ENCODE assay signal across 1 cellular context in genomic region chr12:57368349-57369095, GRCh38.
TF ChIP-seq lines count a peak whose summit lies in the region.

No MANE protein-coding gene starts in this region.

TF ChIP-seq in HepG2, 621 proteins besides CTCF, POLR2A, EP300 and RAD21 (continued from another document and continues in another):
- peak in 1 of 2 experiments; percentile 80; a peak in 2 of 4 replicates for TF ChIP-seq ATF4 (CRISPR knock-in tag; IDR thresholded peaks at IDR 0.05)
- no peak for TF ChIP-seq ZNF709 (CRISPR knock-in tag; IDR thresholded peaks at IDR 0.05)
- no peak for TF ChIP-seq ZNF275 (CRISPR knock-in tag; IDR thresholded peaks at IDR 0.05; ENCODE audit: borderline replicate concordance)
- TF ChIP-seq MAFK (conservative IDR thresholded peaks at IDR 0.05 in 1 of 2, IDR thresholded peaks at IDR 0.05 in 1 of 2; ENCODE audit: low read length in 2 of 2): 0 out of 4 replicates have a peak, but pooled peaks of 1 of the 2 experiments have one; percentile 8
- peak; percentile 30; the same call in 1 of the 2 replicates for TF ChIP-seq NR2F6 (IDR thresholded peaks at IDR 0.05)
- TF ChIP-seq NR2F6 (CRISPR knock-in tag; IDR thresholded peaks at IDR 0.05): no peak; the same call in 1 of the 2 replicates
- TF ChIP-seq FOSL2 (CRISPR knock-in tag; IDR thresholded peaks at IDR 0.05): peak; percentile 38; the same call in 1 of the 2 replicates
- TF ChIP-seq ATAD3A (CRISPR knock-in tag; IDR thresholded peaks at IDR 0.05): no peak
- TF ChIP-seq MAFF (IDR thresholded peaks at IDR 0.05; ENCODE audit: low read depth, low read length): peak; percentile 37; the same call in 1 of the 2 replicates
- TF ChIP-seq ATF2 (CRISPR knock-in tag; IDR thresholded peaks at IDR 0.05): 0 out of 2 replicates have a peak, but pooled peaks have one; percentile 46
- TF ChIP-seq ZNF17 (CRISPR knock-in tag; IDR thresholded peaks at IDR 0.05): no peak
- no peak for TF ChIP-seq BCL3 (CRISPR knock-in tag; IDR thresholded peaks at IDR 0.05)
- TF ChIP-seq RARA (CRISPR knock-in tag; IDR thresholded peaks at IDR 0.05): peak; percentile 26; the same call in 1 of the 2 replicates
- 0 out of 2 replicates have a peak, but pooled peaks have one; percentile 45 for TF ChIP-seq MEIS2 (CRISPR knock-in tag; IDR thresholded peaks at IDR 0.05)
- no peak for TF ChIP-seq SOX13 (IDR thresholded peaks at IDR 0.05)
- 0 out of 4 replicates have a peak, but pooled peaks of 1 of the 2 experiments have one; percentile 19 for TF ChIP-seq SOX13 (CRISPR knock-in tag; conservative IDR thresholded peaks at IDR 0.05 in 1 of 2, IDR thresholded peaks at IDR 0.05 in 1 of 2)
- peak; percentile 91 for TF ChIP-seq CEBPB (IDR thresholded peaks at IDR 0.05; ENCODE audit: borderline replicate concordance, low read depth, low read length)
- TF ChIP-seq ZNF782 (CRISPR knock-in tag; IDR thresholded peaks at IDR 0.05; ENCODE audit: borderline replicate concordance): no peak
- TF ChIP-seq PAXIP1 (CRISPR knock-in tag; conservative IDR thresholded peaks at IDR 0.05): peak; percentile 58
- peak; percentile 62; the same call in 1 of the 2 replicates for TF ChIP-seq NCOR1 (IDR thresholded peaks at IDR 0.05; ENCODE audit: borderline replicate concordance, low read length)
- TF ChIP-seq THAP11 (CRISPR knock-in tag; IDR thresholded peaks at IDR 0.05): peak; percentile 36
- peak; percentile 12 for TF ChIP-seq SKI (IDR thresholded peaks at IDR 0.05; ENCODE audit: partially characterized antibody)
- TF ChIP-seq NFKBIZ (CRISPR knock-in tag; IDR thresholded peaks at IDR 0.05): 0 out of 2 replicates have a peak, but pooled peaks have one; percentile 29
- 0 out of 2 replicates have a peak, but pooled peaks have one; percentile 46 for TF ChIP-seq ZNF3 (CRISPR knock-in tag; IDR thresholded peaks at IDR 0.05)
- TF ChIP-seq HMG20A (CRISPR knock-in tag; IDR thresholded peaks at IDR 0.05; ENCODE audit: borderline replicate concordance): peak; percentile 16; the same call in 1 of the 2 replicates
- TF ChIP-seq HNF1A (IDR thresholded peaks at IDR 0.05; ENCODE audit: low read depth): peak; percentile 76; the same call in 1 of the 2 replicates
- TF ChIP-seq HNF1A (CRISPR knock-in tag; IDR thresholded peaks at IDR 0.05; ENCODE audit: borderline replicate concordance): peak; percentile 41; the same call in 1 of the 2 replicates
- peak; percentile 97 for TF ChIP-seq HOXA9 (CRISPR knock-in tag; IDR thresholded peaks at IDR 0.05; ENCODE audit: borderline replicate concordance)
- no peak for TF ChIP-seq ZNF446 (CRISPR knock-in tag; IDR thresholded peaks at IDR 0.05)
- TF ChIP-seq RXRB (CRISPR knock-in tag; IDR thresholded peaks at IDR 0.05; ENCODE audit: borderline replicate concordance): peak; percentile 40; the same call in 1 of the 2 replicates
- peak; percentile 34; the same call in 1 of the 2 replicates for TF ChIP-seq ZNF580 (CRISPR knock-in tag; IDR thresholded peaks at IDR 0.05; ENCODE audit: borderline replicate concordance, low read depth)
- peak; percentile 44 for TF ChIP-seq SAP130 (CRISPR knock-in tag; IDR thresholded peaks at IDR 0.05; ENCODE audit: low read depth)
- TF ChIP-seq ZNF691 (CRISPR knock-in tag; IDR thresholded peaks at IDR 0.05; ENCODE audit: borderline replicate concordance, low read depth): no peak
- TF ChIP-seq ZUFSP (CRISPR knock-in tag; IDR thresholded peaks at IDR 0.05; ENCODE audit: borderline replicate concordance): no peak
- no peak for TF ChIP-seq ZNF672 (CRISPR knock-in tag; IDR thresholded peaks at IDR 0.05)
- no peak for TF ChIP-seq FOXP1 (IDR thresholded peaks at IDR 0.05)
- no peak for TF ChIP-seq FOXP1 (CRISPR knock-in tag; IDR thresholded peaks at IDR 0.05)
- no peak for TF ChIP-seq HINFP (CRISPR knock-in tag; IDR thresholded peaks at IDR 0.05; ENCODE audit: low read depth)
- no peak for TF ChIP-seq TFE3 (CRISPR knock-in tag; IDR thresholded peaks at IDR 0.05)
- peak; percentile 62; the same call in 1 of the 2 replicates for TF ChIP-seq CEBPG (CRISPR knock-in tag; IDR thresholded peaks at IDR 0.05)
- no peak for TF ChIP-seq ZNF230 (CRISPR knock-in tag; IDR thresholded peaks at IDR 0.05)
- TF ChIP-seq ZNF234 (CRISPR knock-in tag; conservative IDR thresholded peaks at IDR 0.05): no peak
- TF ChIP-seq EED (CRISPR knock-in tag; IDR thresholded peaks at IDR 0.05): no peak
- TF ChIP-seq HNRNPK (IDR thresholded peaks at IDR 0.05; ENCODE audit: low read depth, low read length, poor library complexity, severe bottlenecking): peak; percentile 35
